11 cellular contexts compared by ENCODE assay signal in genomic region chr17:36931697-36932382, GRCh38. TPM values are rescaled to one million over a fixed set of nuclear protein-coding genes. Genes with fewer than 3 reads are reported as not detected.
DNase-seq lines count a peak whose midpoint lies in the region; ATAC-seq, FAIRE-seq and TF ChIP-seq lines count a peak whose summit lies in the region.
"Had no signal": no experiment of that assay in that cellular context is flagged by ENCODE, and none has a peak within 500 bp of the region (broad histone marks: within the 10 kb centered on the region; RNA-seq: fewer than 3 reads in every experiment).

No MANE protein-coding gene starts in this region.

- 20% methylated on average over 30 of the region's 30 CpGs for WGBS in SK-N-SH (ENCODE audit: low lambda C conversion rate)

- no peak overlapping the region for H3K9ac ChIP-seq in SK-N-SH

- ATAC-seq in SK-N-SH treated with all-trans-retinoic acid at 6 μM for 48 hours (no peak), gastrocnemius medialis (no peak)

- H3K4me1 ChIP-seq in SK-N-SH (ENCODE audit: control insufficient read depth in 1 of 2, insufficient read depth in 2 of 2, low read depth in 1 of 2, low read length in 1 of 2) = peaks cover 0 to 20% of the 10 kb centered on the region in 2 experiments; a peak in 1 of 4 replicates
- H3K4me1 ChIP-seq in SJCRH30 = 0 out of 2 replicates have a peak, but pooled peaks cover 5% of the 10 kb centered on the region
- peaks cover 34 to 52% of the 10 kb centered on the region in 2 donors for H3K4me1 ChIP-seq in gastrocnemius medialis

- peak; percentile 54 for DNase-seq in SK-N-SH
- DNase-seq in SJCRH30 = peak in 1 of 2 experiments; percentile 29
- DNase-seq in fibroblast of pulmonary artery (ENCODE audit: low read depth) = no peak
- no peak for DNase-seq in gastrocnemius medialis
- no peak for DNase-seq in kidney glomerular epithelial cell (lab: John Stamatoyannopoulos, UW)
- no peak for DNase-seq in RCC 7860 (ENCODE audit: low spot score)
- no peak for DNase-seq in putamen (ENCODE audit: low spot score)
- DNase-seq: Karpas-422; stimulated activated naive CD4-positive, alpha-beta T cell treated with Interleukin-2 at 50 U/mL for 16 hours had no signal

- TF ChIP-seq POLR2A in gastrocnemius medialis (IDR thresholded peaks at IDR 0.05) = no peak

- CTCF ChIA-PET in SK-N-SH (lab: Yijun Ruan, JAX) = interaction anchor here (0.6 to 3.7 kb wide), 6 partner anchors 10 to 308 kb away, joined by 3 to 14 read pairs (median 3); no protein-coding TSS in a partner anchor

- POLR2A ChIA-PET in SK-N-SH (lab: Yijun Ruan, JAX) = no interaction called here

- intact Hi-C loops in gastrocnemius medialis (cut with DNase I; ENCODE audit: low total_unique reads) = no loop called here

- H3K79me2 ChIP-seq in SK-N-SH (ENCODE audit: insufficient read depth) = no peaks in the 10 kb centered on the region

- H3K4me2 ChIP-seq in SK-N-SH = no peak overlapping the region

- H3K9me3 ChIP-seq in SK-N-SH (no peaks in the 10 kb centered on the region), SJCRH30 (replicated peaks) (no peaks in the 10 kb centered on the region), gastrocnemius medialis (no peaks in the 10 kb centered on the region)

- H2AFZ ChIP-seq in SK-N-SH (ENCODE audit: low read depth) = no peak overlapping the region

- no peak for TF ChIP-seq CTCF in SK-N-SH (IDR thresholded peaks at IDR 0.05)
- no peak for TF ChIP-seq CTCF in fibroblast of pulmonary artery (IDR thresholded peaks at IDR 0.05; ENCODE audit: low read length, missing control alignments)
- TF ChIP-seq CTCF in gastrocnemius medialis (IDR thresholded peaks at IDR 0.05 in 4 of 5, conservative IDR thresholded peaks at IDR 0.05 in 1 of 5) = no peak

- no peak overlapping the region for H3K4me3 ChIP-seq in SK-N-SH (ENCODE audit: low read depth in 2 of 2, low read length in 1 of 2)
- H3K4me3 ChIP-seq in SJCRH30 = peak overlapping the region; percentile 33
- H3K4me3 ChIP-seq in fibroblast of pulmonary artery (replicated peaks; ENCODE audit: low read depth, low read length) = peak overlapping the region; percentile 5
- peak overlapping the region in 3 of 4 donors; percentile 1 to 50 (median 7) for H3K4me3 ChIP-seq in gastrocnemius medialis

- peaks cover 14% of the 10 kb centered on the region for H4K20me1 ChIP-seq in SK-N-SH (ENCODE audit: insufficient read depth)

- no peak for FAIRE-seq in RCC 7860 (lab: Jason Lieb, UNC)
- FAIRE-seq: GM18507 had no signal

- no peak for TF ChIP-seq EP300 in SK-N-SH (IDR thresholded peaks at IDR 0.05; ENCODE audit: borderline replicate concordance in 1 of 2, low read depth in 1 of 2, low read length in 1 of 2)

- H3K36me3 ChIP-seq in SK-N-SH (replicated peaks in 1 of 2; ENCODE audit: control insufficient read depth in 1 of 2, insufficient read depth in 2 of 2, low read length in 1 of 2) (no peaks in the 10 kb centered on the region), SJCRH30 (no peaks in the 10 kb centered on the region), gastrocnemius medialis (no peaks in the 10 kb centered on the region)

- TF ChIP-seq RAD21 in SK-N-SH (IDR thresholded peaks at IDR 0.05; ENCODE audit: low read length) = no peak

- H3K27ac ChIP-seq in SK-N-SH (ENCODE audit: low read depth in 2 of 2, low read length in 1 of 2) = no peak overlapping the region
- no peak overlapping the region for H3K27ac ChIP-seq in SJCRH30
- no peak overlapping the region for H3K27ac ChIP-seq in gastrocnemius medialis

- H3K9me2 ChIP-seq in SK-N-SH = no peaks in the 10 kb centered on the region

- in situ Hi-C loops in gastrocnemius medialis (cut with MboI; ENCODE audit: low sequenced_read_pairs in 4 of 4) = loop anchor here in 1 of 4 donors (25.0 kb wide), 1 partner anchor 295 kb away; no protein-coding TSS in a partner anchor

- H3F3A ChIP-seq in SK-N-SH (replicated peaks; ENCODE audit: insufficient read depth) = no peaks in the 10 kb centered on the region

- H3K27me3 ChIP-seq in SK-N-SH (ENCODE audit: insufficient read depth) (peaks cover 95% of the 10 kb centered on the region), SJCRH30 (peaks cover 23% of the 10 kb centered on the region), gastrocnemius medialis (peaks cover 97 to 100% (median 98%) of the 10 kb centered on the region in 3 donors)

TF ChIP-seq in SK-N-SH, 30 proteins besides CTCF, POLR2A, EP300 and RAD21:
- no peak for TF ChIP-seq NFIC (IDR thresholded peaks at IDR 0.05; ENCODE audit: borderline replicate concordance)
- peak; percentile 89; the same call in 1 of the 2 replicates for TF ChIP-seq EZH2phosphoT487 (IDR thresholded peaks at IDR 0.05; ENCODE audit: borderline replicate concordance, low read depth)

TF ChIP-seq in SK-N-SH treated with all-trans-retinoic acid at 6 μM for 48 hours, 23 proteins besides CTCF, POLR2A, EP300 and RAD21:
- TF ChIP-seq ZNF70 (CRISPR knock-in tag; IDR thresholded peaks at IDR 0.05) = no peak
- no peak for TF ChIP-seq ZFP30 (CRISPR knock-in tag; IDR thresholded peaks at IDR 0.05)
- no peak for TF ChIP-seq SNAI2 (CRISPR knock-in tag; IDR thresholded peaks at IDR 0.05)
- no peak for TF ChIP-seq PPARA (CRISPR knock-in tag; IDR thresholded peaks at IDR 0.05; ENCODE audit: borderline replicate concordance)
- no peak for TF ChIP-seq TCF4 (CRISPR knock-in tag; IDR thresholded peaks at IDR 0.05; ENCODE audit: borderline replicate concordance)
- no peak for TF ChIP-seq PATZ1 (CRISPR knock-in tag; IDR thresholded peaks at IDR 0.05; ENCODE audit: borderline replicate concordance)
- TF ChIP-seq RARB (CRISPR knock-in tag; IDR thresholded peaks at IDR 0.05) = no peak
- no peak for TF ChIP-seq ISL1 (CRISPR knock-in tag; IDR thresholded peaks at IDR 0.05)
- TF ChIP-seq CSDC2 (CRISPR knock-in tag; IDR thresholded peaks at IDR 0.05) = no peak
- no peak for TF ChIP-seq ZC3H10 (CRISPR knock-in tag; IDR thresholded peaks at IDR 0.05)
- no peak for TF ChIP-seq CSRNP3 (CRISPR knock-in tag; IDR thresholded peaks at IDR 0.05)
- TF ChIP-seq OSR1 (CRISPR knock-in tag; IDR thresholded peaks at IDR 0.05) = no peak
- TF ChIP-seq POU6F1 (CRISPR knock-in tag; IDR thresholded peaks at IDR 0.05; ENCODE audit: borderline replicate concordance, low read depth) = no peak

RNA-seq across cellular contexts. Expression of gene LHX1, which starts 5.4 kb away (rescaled TPM):
- not detected in 2 replicates for polyA plus RNA-seq in SK-N-SH (2012; rRNA removed)
- not detected in 2 replicates for polyA plus RNA-seq in SK-N-SH (2012; cell fraction: cytosol; rRNA removed)
- not detected in 2 replicates for polyA plus RNA-seq in SK-N-SH (2012; cell fraction: nucleus; rRNA removed)
- total RNA-seq in SJCRH30 (2014; rRNA removed; shearing (Covaris generic)) = 0.43 and 0.59 TPM in 2 replicates
- total RNA-seq in gastrocnemius medialis = not detected

RNA-seq across cellular contexts. Expression of gene AATF, which starts 16.9 kb away (rescaled TPM):
- polyA plus RNA-seq in SK-N-SH (2012; rRNA removed) = 14.6 and 18.8 TPM in 2 replicates
- 18.7 and 22.1 TPM in 2 replicates for polyA plus RNA-seq in SK-N-SH (2012; cell fraction: cytosol; rRNA removed)
- 21.0 and 21.2 TPM in 2 replicates for polyA plus RNA-seq in SK-N-SH (2012; cell fraction: nucleus; rRNA removed)
- total RNA-seq in SJCRH30 (2014; rRNA removed; shearing (Covaris generic)) = 65.0 and 65.3 TPM in 2 replicates
- total RNA-seq in gastrocnemius medialis = 10 to 100 TPM; 30.3 to 50.5 (median 40.9) TPM

Comparison
In these comparisons a context has a peak if more than half of its experiments do, and no peak if none do; other contexts are left out.
1. H3K4me3 ChIP-seq: peak in SJCRH30 (single experiment), fibroblast of pulmonary artery (single experiment) and gastrocnemius medialis (3 of 4); none in SK-N-SH (0 of 2).